14 cellular contexts compared by ENCODE assay signal in genomic region chr11:108558222-108558621, GRCh38. TPM values are rescaled to one million over a fixed set of nuclear protein-coding genes. Genes with fewer than 3 reads are reported as not detected.
A peak's percentile ranks its signal among the peaks of the same experiment; 100 is the strongest.
DNase-seq lines count a peak whose midpoint lies in the region; ATAC-seq and TF ChIP-seq lines count a peak whose summit lies in the region.
"Had no signal": no experiment of that assay in that cellular context is flagged by ENCODE, and none has a peak within 500 bp of the region (broad histone marks: within the 10 kb centered on the region; RNA-seq: fewer than 3 reads in every experiment).

No MANE protein-coding gene starts in this region.

- no peaks in the 10 kb centered on the region for H3K79me2 ChIP-seq in PC-9 (ENCODE audit: low read depth)

- ATAC-seq in GM18517 (IDR thresholded peaks at IDR 0.05; ENCODE audit: unreplicated experiment) (peak; percentile 69), GM21367 (IDR thresholded peaks at IDR 0.05; ENCODE audit: unreplicated experiment) (peak; percentile 71), HG02981 (IDR thresholded peaks at IDR 0.05; ENCODE audit: unreplicated experiment) (peak; percentile 78), T-helper 17 cell (no peak), WTC11 (no peak)
- no peak for ATAC-seq in naive thymus-derived CD4-positive, alpha-beta T cell
- ATAC-seq: effector memory CD8-positive, alpha-beta T cell; left lung had no signal

- no TSS peak for BruUV-seq in PC-9 (replicated peaks; lab: Mats Ljungman, UMichigan)

- H3K27ac ChIP-seq in naive thymus-derived CD4-positive, alpha-beta T cell (ENCODE audit: low read depth, low read length), result no peak overlapping the region
- no peak overlapping the region for H3K27ac ChIP-seq in PC-9
- H3K27ac ChIP-seq: left lung had no signal

- peaks cover 10% of the 10 kb centered on the region for H3K4me1 Mint-ChIP-seq in T-helper 17 cell
- peaks cover 13 to 26% (median 24%) of the 10 kb centered on the region in 7 donors for H3K4me1 Mint-ChIP-seq in naive thymus-derived CD4-positive, alpha-beta T cell
- H3K4me1 Mint-ChIP-seq in WTC11, result peaks cover 19% of the 10 kb centered on the region

- no peak overlapping the region for H3K4me2 ChIP-seq in PC-9

- H3F3A ChIP-seq in PC-9 (ENCODE audit: insufficient read depth, low read depth), result no peaks in the 10 kb centered on the region

- H3K27ac Mint-ChIP-seq in T-helper 17 cell (peak overlapping the region; percentile 19), WTC11 (no peak overlapping the region)
- H3K27ac Mint-ChIP-seq in naive thymus-derived CD4-positive, alpha-beta T cell, result peak overlapping the region in 3 of 9 donors; percentile 23 to 45 (median 27)
- H3K27ac Mint-ChIP-seq: effector memory CD8-positive, alpha-beta T cell had no signal

- no peaks in the 10 kb centered on the region for H3K9me3 ChIP-seq in T-helper 17 cell (ENCODE audit: control insufficient read depth, low read length, poor library complexity, severe bottlenecking)
- H3K9me3 ChIP-seq in naive thymus-derived CD4-positive, alpha-beta T cell (ENCODE audit: control insufficient read depth in 2 of 3, low read length in 3 of 3), result no peaks in the 10 kb centered on the region
- H3K9me3 ChIP-seq in PC-9 (ENCODE audit: insufficient read depth, low read depth), result no peaks in the 10 kb centered on the region
- H3K9me3 ChIP-seq: left lung had no signal

- H3K9me3 Mint-ChIP-seq in naive thymus-derived CD4-positive, alpha-beta T cell, result no peaks in the 10 kb centered on the region
- H3K9me3 Mint-ChIP-seq in WTC11, result no peaks in the 10 kb centered on the region
- H3K9me3 Mint-ChIP-seq: effector memory CD8-positive, alpha-beta T cell had no signal

- no peak for DNase-seq in T-helper 17 cell
- DNase-seq in naive thymus-derived CD4-positive, alpha-beta T cell, result no peak
- DNase-seq in OCI-M2 (lab: John Stamatoyannopoulos, UW; ENCODE audit: unreplicated experiment), result no peak
- no peak for DNase-seq in WTC11 (ENCODE audit: low spot score)
- DNase-seq in PC-9, result no peak
- DNase-seq: activated T-cell treated with anti-CD3 and anti-CD28 coated beads for 4 hours; DMS79; effector memory CD8-positive, alpha-beta T cell; left lung; NCI-H446 treated with DMSO at 0.1 percent for 48 hours had no signal

- H3K27me3 Mint-ChIP-seq in T-helper 17 cell (no peaks in the 10 kb centered on the region), WTC11 (ENCODE audit: low read depth) (no peaks in the 10 kb centered on the region)
- no peaks in the 10 kb centered on the region for H3K27me3 Mint-ChIP-seq in naive thymus-derived CD4-positive, alpha-beta T cell
- H3K27me3 Mint-ChIP-seq: effector memory CD8-positive, alpha-beta T cell had no signal

- CTCF ChIA-PET in naive thymus-derived CD4-positive, alpha-beta T cell (lab: Charles Lee), result no interaction called here
- CTCF ChIA-PET in WTC11 (lab: Charles Lee) (no interaction called here), PC-9 (lab: Charles Lee) (no interaction called here)

- no peaks in the 10 kb centered on the region for H3K27me3 ChIP-seq in naive thymus-derived CD4-positive, alpha-beta T cell (ENCODE audit: control insufficient read depth in 2 of 2, insufficient read depth in 2 of 2, low read length in 2 of 2)
- no peaks in the 10 kb centered on the region for H3K27me3 ChIP-seq in PC-9 (ENCODE audit: insufficient read depth, low read depth)
- H3K27me3 ChIP-seq: left lung had no signal

- no peak overlapping the region for H2AFZ ChIP-seq in PC-9

- TF ChIP-seq CTCF in WTC11 (IDR thresholded peaks at IDR 0.05) (no peak), PC-9 (conservative IDR thresholded peaks at IDR 0.05) (no peak)

- no peaks in the 10 kb centered on the region for H3K36me3 ChIP-seq in naive thymus-derived CD4-positive, alpha-beta T cell (ENCODE audit: control insufficient read depth in 2 of 3, insufficient read depth in 3 of 3, low read length in 3 of 3)
- H3K36me3 ChIP-seq in PC-9 (ENCODE audit: low read depth), result no peaks in the 10 kb centered on the region
- H3K36me3 ChIP-seq: left lung had no signal

- H3K4me3 Mint-ChIP-seq in T-helper 17 cell (no peak overlapping the region), WTC11 (no peak overlapping the region)
- no peak overlapping the region for H3K4me3 Mint-ChIP-seq in naive thymus-derived CD4-positive, alpha-beta T cell
- H3K4me3 Mint-ChIP-seq: effector memory CD8-positive, alpha-beta T cell had no signal

- H3K9me2 ChIP-seq in PC-9 (ENCODE audit: insufficient read depth), result no peaks in the 10 kb centered on the region

- H3K4me1 ChIP-seq in naive thymus-derived CD4-positive, alpha-beta T cell (ENCODE audit: control insufficient read depth in 2 of 2, insufficient read depth in 2 of 2, low read length in 2 of 2), result peaks cover 0 to 18% of the 10 kb centered on the region in 2 donors
- H3K4me1 ChIP-seq in PC-9 (replicated peaks; ENCODE audit: insufficient read depth), result no peaks in the 10 kb centered on the region

- POLR2A ChIA-PET in naive thymus-derived CD4-positive, alpha-beta T cell (lab: Charles Lee), result no interaction called here
- POLR2A ChIA-PET in WTC11 (lab: Charles Lee) (interaction anchor here (0.5 kb wide), 1 partner anchor 67 kb away, joined by 3 read pairs; no protein-coding TSS in a partner anchor), PC-9 (lab: Charles Lee; ENCODE audit: unreplicated experiment) (interaction anchor here (0.8 kb wide), 1 partner anchor 18 kb away, joined by 12 read pairs; no protein-coding TSS in a partner anchor)

- no peaks in the 10 kb centered on the region for H4K20me1 ChIP-seq in PC-9 (ENCODE audit: insufficient read depth)

- H3K4me3 ChIP-seq in naive thymus-derived CD4-positive, alpha-beta T cell (ENCODE audit: low read length), result no peak overlapping the region
- no peak overlapping the region for H3K4me3 ChIP-seq in PC-9
- H3K4me3 ChIP-seq: left lung, smooth muscle cell had no signal

- intact Hi-C loops in naive thymus-derived CD4-positive, alpha-beta T cell (cut with micrococcal nuclease), result no loop called here
- intact Hi-C loops in PC-9 (cut with micrococcal nuclease; ENCODE audit: unreplicated experiment), result no loop called here

- no peaks in the 10 kb centered on the region for H3K36me3 Mint-ChIP-seq in T-helper 17 cell (ENCODE audit: low read depth)
- H3K36me3 Mint-ChIP-seq in naive thymus-derived CD4-positive, alpha-beta T cell, result peaks cover 0 to 4% (median 0%) of the 10 kb centered on the region in 5 donors
- no peaks in the 10 kb centered on the region for H3K36me3 Mint-ChIP-seq in WTC11

TF ChIP-seq in WTC11, 78 proteins besides CTCF, POLR2A, EP300 and RAD21 (continues in another document):
- no peak for TF ChIP-seq ZMAT4 (CRISPR knock-in tag; IDR thresholded peaks at IDR 0.05)
- TF ChIP-seq ZNF423 (CRISPR knock-in tag; IDR thresholded peaks at IDR 0.05), result no peak
- no peak for TF ChIP-seq RELA (CRISPR knock-in tag; IDR thresholded peaks at IDR 0.05; ENCODE audit: borderline replicate concordance)
- TF ChIP-seq ZSCAN18 (CRISPR knock-in tag; IDR thresholded peaks at IDR 0.05), result no peak
- no peak for TF ChIP-seq SMAD4 (CRISPR knock-in tag; IDR thresholded peaks at IDR 0.05)
- no peak for TF ChIP-seq ZNF281 (CRISPR knock-in tag; IDR thresholded peaks at IDR 0.05)
- no peak for TF ChIP-seq OVOL2 (CRISPR knock-in tag; IDR thresholded peaks at IDR 0.05; ENCODE audit: borderline replicate concordance)

RNA-seq across cellular contexts. Expression of gene EXPH5, which starts 35.3 kb away (rescaled TPM):
- 1 to 10 TPM in 1 of 2 donors, under 1 TPM in 1; 0.96 to 1.3 TPM for total RNA-seq in T-helper 17 cell
- total RNA-seq in naive thymus-derived CD4-positive, alpha-beta T cell, result 1 to 10 TPM; 1.9 to 8.3 (median 5.9) TPM
- 1 to 10 TPM in 1 of 2 donors, under 1 TPM in 1; 0.90 to 2.0 TPM for polyA plus RNA-seq in naive thymus-derived CD4-positive, alpha-beta T cell
- total RNA-seq in WTC11 (2021), result 8.1 to 11.2 TPM (median 9.2 TPM) in 3 replicates
- total RNA-seq in PC-9 (2021), result 23.3 and 36.3 TPM in 2 replicates

Comparison
In these comparisons a context has a peak if more than half of its experiments do, and no peak if none do; other contexts are left out.
1. ATAC-seq: peak in GM18517 (single experiment), GM21367 (single experiment) and HG02981 (single experiment); none in T-helper 17 cell (single experiment), naive thymus-derived CD4-positive, alpha-beta T cell (single experiment) and WTC11 (single experiment).